19 cellular contexts compared by ENCODE assay signal in genomic region chr20:24779886-24780285, GRCh38.
"Had no signal": no experiment of that assay in that cellular context is flagged by ENCODE, and none has a peak within 500 bp of the region (broad histone marks: within the 10 kb centered on the region; RNA-seq: fewer than 3 reads in every experiment).

No MANE protein-coding gene starts in this region.

- H3K36me3 ChIP-seq: colonic mucosa, prostate gland, right lobe of liver, suprapubic skin, thyroid gland, uterus had no signal

- H3K36me3 Mint-ChIP-seq: mesothelial cell of epicardium, type B pancreatic cell had no signal

- H3K27ac ChIP-seq: colonic mucosa, hepatocyte, parathyroid adenoma, prostate gland, right lobe of liver, skin epidermis, suprapubic skin, thyroid gland, uterus had no signal

- DNase-seq: colonic mucosa; dermis blood vessel endothelial cell; erythroblast; foreskin melanocyte; kidney glomerular epithelial cell; occipital lobe; stimulated activated CD4-positive, alpha-beta T cell treated with anti-CD3 and anti-CD28 coated beads, Interleukin-12 subunit alpha, Interleukin-12 subunit beta, amount 100 ng/mL, for 4 hours; stimulated activated naive CD4-positive, alpha-beta T cell; uterus had no signal

- H3K9ac ChIP-seq: parathyroid adenoma had no signal

- H3K4me3 ChIP-seq: colonic mucosa, hepatocyte, prostate gland, right lobe of liver, skin epidermis, suprapubic skin, thyroid gland, uterus had no signal

- H2AFZ ChIP-seq: hepatocyte, parathyroid adenoma had no signal

- H3K4me1 Mint-ChIP-seq: mesothelial cell of epicardium had no signal

- H3K27me3 ChIP-seq: colonic mucosa, hepatocyte, right lobe of liver, thyroid gland, uterus had no signal

- H3K4me2 ChIP-seq: hepatocyte had no signal

- H3K9me3 ChIP-seq: colonic mucosa, prostate gland, right lobe of liver, suprapubic skin, thyroid gland, uterus had no signal

- H3K79me2 ChIP-seq: hepatocyte, parathyroid adenoma had no signal

- H3K27ac Mint-ChIP-seq: mesothelial cell of epicardium, nephron, type B pancreatic cell had no signal

- H3K4me3 Mint-ChIP-seq: mesothelial cell of epicardium, nephron, type B pancreatic cell had no signal

- H3K4me1 ChIP-seq: colonic mucosa, parathyroid adenoma, prostate gland, right lobe of liver, suprapubic skin, uterus had no signal
